ENCODE assay signal across 25 cellular contexts in genomic region chr6:125157725-125158124, GRCh38. TPM values are rescaled to one million over a fixed set of nuclear protein-coding genes. Genes with fewer than 3 reads are reported as not detected.
DNase-seq lines count a peak whose midpoint lies in the region; ATAC-seq, FAIRE-seq and TF ChIP-seq lines count a peak whose summit lies in the region.
"Had no signal": no experiment of that assay in that cellular context is flagged by ENCODE, and none has a peak within 500 bp of the region (broad histone marks: within the 10 kb centered on the region; RNA-seq: fewer than 3 reads in every experiment).

No MANE protein-coding gene starts in this region.

- 0 out of 2 replicates have a peak, but pooled peaks have one; percentile 18 for TF ChIP-seq EP300 in K562 (IDR thresholded peaks at IDR 0.05; ENCODE audit: low read length)
- no peak for TF ChIP-seq EP300 in esophagus muscularis mucosa (IDR thresholded peaks at IDR 0.05)

- ATAC-seq in K562, result peak; percentile 7
- ATAC-seq in psoas muscle, result no peak
- ATAC-seq: GM12878 had no signal

- 0 out of 4 replicates have a peak, but pooled peaks of 1 of the 2 experiments have one; percentile 3 for TF ChIP-seq RAD21 in K562 (CRISPR knock-in tag; conservative IDR thresholded peaks at IDR 0.05 in 1 of 2, IDR thresholded peaks at IDR 0.05 in 1 of 2)

- TF ChIP-seq CTCF in K562 (IDR thresholded peaks at IDR 0.05 in 2 of 3, conservative IDR thresholded peaks at IDR 0.05 in 1 of 3; ENCODE audit: insufficient read depth in 2 of 3, low read depth in 1 of 3, low read length in 3 of 3), result no peak
- no peak for TF ChIP-seq CTCF in psoas muscle (IDR thresholded peaks at IDR 0.05)
- no peak for TF ChIP-seq CTCF in esophagus muscularis mucosa (IDR thresholded peaks at IDR 0.05)

- no peaks in the 10 kb centered on the region for H3K9me1 ChIP-seq in K562 (ENCODE audit: control insufficient read depth, insufficient read depth, low read length)

- H3K27me3 ChIP-seq in K562 (ENCODE audit: control insufficient read depth in 2 of 2, insufficient read depth in 2 of 2, low read length in 2 of 2) (no peaks in the 10 kb centered on the region), psoas muscle (ENCODE audit: insufficient read depth in 3 of 3, low read length in 2 of 3) (no peaks in the 10 kb centered on the region), esophagus muscularis mucosa (no peaks in the 10 kb centered on the region)

- POLR2A ChIA-PET in K562 (lab: Yijun Ruan, JAX), result interaction anchor here (0.7 to 1.3 kb wide), 2 partner anchors 10 to 132 kb away, joined by 3 to 4 read pairs; no protein-coding TSS in a partner anchor

- H2AFZ ChIP-seq in K562 (ENCODE audit: low read depth, low read length), result peak overlapping the region; percentile 73

- DNase-seq in NCI-H2227 (lab: John Stamatoyannopoulos, UW; ENCODE audit: unreplicated experiment) (peak; percentile 2), NCI-H2227 treated with DMSO at 0.1 percent for 48 hours (lab: John Stamatoyannopoulos, UW) (no peak), K562 (ENCODE audit: extremely low read depth in 1 of 4, low spot score in 3 of 4) (peak in 2 of 4 experiments; percentile 39 to 62), islet precursor cell (peak; percentile 42), psoas muscle (no peak), esophagus muscularis mucosa (ENCODE audit: extremely low spot score) (no peak), putamen (ENCODE audit: low spot score) (no peak)
- no peak for DNase-seq in NK-92 treated with Interleukin-12 subunit alpha and Interleukin-12 subunit beta, amount 100 ng/mL, for 24 hours (lab: John Stamatoyannopoulos, UW)
- DNase-seq: AML-193; BE2C; CD4-positive, alpha-beta T cell; CD8-positive, alpha-beta memory T cell; DMS 273 treated with DMSO at 0.1 percent for 48 hours; DMS79; EL; GDM1; GOT3; HFFc6 had no signal

- H4K20me1 ChIP-seq in K562 (replicated peaks; ENCODE audit: control insufficient read depth, insufficient read depth, low read length), result no peaks in the 10 kb centered on the region
- H4K20me1 ChIP-seq: BLaER1 treated with 17β-estradiol and CSF1 and Interleukin-3, amounts not matched to agents 10 nM and 100 nM had no signal

- intact Hi-C loops in K562 (cut with micrococcal nuclease) (loop anchor here (10.0 kb wide), 2 partner anchors 107 to 607 kb away; no protein-coding TSS in a partner anchor), psoas muscle (cut with DNase I) (loop anchor here (2.0 to 10.0 kb wide), 3 partner anchors 35 to 607 kb away; no protein-coding TSS in a partner anchor), esophagus muscularis mucosa (cut with DNase I) (no loop called here)

- WGBS in K562 (ENCODE audit: insufficient coverage, low coverage, missing lambda C conversion rate), result 4% methylated on average over 9 of the region's 9 CpGs
- WGBS in psoas muscle, 3 donors, result 63 to 80% (median 63%) methylated on average over 9 of the region's 9 CpGs
- WGBS in esophagus muscularis mucosa, result 85% methylated on average over 9 of the region's 9 CpGs

- H3K4me1 ChIP-seq in K562 (replicated peaks in 1 of 2; ENCODE audit: control insufficient read depth in 2 of 2, insufficient read depth in 2 of 2, low read length in 2 of 2), result peaks cover 14 to 15% of the 10 kb centered on the region in 2 experiments; a peak in 4 of 5 replicates
- peaks cover 42% of the 10 kb centered on the region for H3K4me1 ChIP-seq in psoas muscle
- peaks cover 3 to 19% (median 17%) of the 10 kb centered on the region in 4 donors for H3K4me1 ChIP-seq in esophagus muscularis mucosa
- H3K4me1 ChIP-seq: BE2C had no signal

- H3K79me2 ChIP-seq in K562 (ENCODE audit: control insufficient read depth, insufficient read depth, low read length), result peaks cover 31% of the 10 kb centered on the region

- TF ChIP-seq POLR2A in K562 (conservative IDR thresholded peaks at IDR 0.05) (no peak), esophagus muscularis mucosa (IDR thresholded peaks at IDR 0.05; ENCODE audit: low read depth) (no peak)

- peak overlapping the region; percentile 49 for H3K27ac ChIP-seq in K562 (ENCODE audit: extremely low read depth, low read depth, low read length)
- peak overlapping the region; percentile 19 for H3K27ac ChIP-seq in psoas muscle
- H3K27ac ChIP-seq in esophagus muscularis mucosa (replicated peaks in 1 of 4), result no peak overlapping the region
- H3K27ac ChIP-seq: 22Rv1; BLaER1 treated with 17β-estradiol and CSF1 and Interleukin-3, amounts not matched to agents 10 nM and 100 nM had no signal

- H3K4me2 ChIP-seq in K562 (ENCODE audit: insufficient read depth, low read length), result peak overlapping the region; percentile 68
- H3K4me2 ChIP-seq: BLaER1 treated with 17β-estradiol and CSF1 and Interleukin-3, amounts not matched to agents 10 nM and 100 nM had no signal

- H3K36me3 ChIP-seq in K562 (ENCODE audit: control insufficient read depth, insufficient read depth, low read length), result peaks cover 8% of the 10 kb centered on the region; the same call in 2 of the 3 replicates
- H3K36me3 ChIP-seq in psoas muscle (ENCODE audit: insufficient read depth in 1 of 2, low read depth in 1 of 2), result peaks cover 0 to 15% of the 10 kb centered on the region in 2 donors
- H3K36me3 ChIP-seq in esophagus muscularis mucosa, result no peaks in the 10 kb centered on the region
- H3K36me3 ChIP-seq: BE2C; BLaER1 treated with 17β-estradiol and CSF1 and Interleukin-3, amounts not matched to agents 10 nM and 100 nM; HAP-1 had no signal

- peaks cover 7% of the 10 kb centered on the region; the same call in 1 of the 2 replicates for H3K9me3 ChIP-seq in K562 (replicated peaks; ENCODE audit: control insufficient read depth, insufficient read depth, low read depth, low read length)
- no peaks in the 10 kb centered on the region for H3K9me3 ChIP-seq in psoas muscle
- no peaks in the 10 kb centered on the region for H3K9me3 ChIP-seq in esophagus muscularis mucosa
- H3K9me3 ChIP-seq: BE2C, HAP-1 had no signal

- H3K4me3 ChIP-seq in K562 (no peak overlapping the region), psoas muscle (no peak overlapping the region), esophagus muscularis mucosa (no peak overlapping the region)
- H3K4me3 ChIP-seq: BLaER1 treated with 17β-estradiol and CSF1 and Interleukin-3, amounts not matched to agents 10 nM and 100 nM; GM12878; HAP-1 had no signal

- H3K9ac ChIP-seq in K562 (ENCODE audit: insufficient read depth in 1 of 2, low read depth in 2 of 2, low read length in 2 of 2), result peak overlapping the region; percentile 38 to 59; a peak in 2 of 4 replicates
- H3K9ac ChIP-seq: BLaER1 treated with 17β-estradiol and CSF1 and Interleukin-3, amounts not matched to agents 10 nM and 100 nM had no signal

- CTCF ChIA-PET in K562 (lab: Yijun Ruan, JAX; ENCODE audit: low intra/inter-chr PET ratio), result no interaction called here

- peak; percentile 65 for FAIRE-seq in K562 (lab: Jason Lieb, UNC)
- FAIRE-seq: D721Med, GM12878, H54 had no signal

- in situ Hi-C loops in K562 (cut with MboI), result loop anchor here (25.0 kb wide), 1 partner anchor 605 kb away; no protein-coding TSS in a partner anchor

- no TSS peak for BruUV-seq in K562 (replicated peaks; lab: Mats Ljungman, UMichigan)

TF ChIP-seq in K562, 482 proteins besides CTCF, POLR2A, EP300 and RAD21 (continues in another document):
- no peak for TF ChIP-seq ARID3A (IDR thresholded peaks at IDR 0.05; ENCODE audit: borderline replicate concordance, low read depth, low read length)
- TF ChIP-seq MAFG (tag; conservative IDR thresholded peaks at IDR 0.05), result 0 out of 2 replicates have a peak, but pooled peaks have one; percentile 36
- TF ChIP-seq EHMT2 (IDR thresholded peaks at IDR 0.05), result 0 out of 2 replicates have a peak, but pooled peaks have one; percentile 10
- TF ChIP-seq TCFL5 (CRISPR knock-in tag; conservative IDR thresholded peaks at IDR 0.05), result no peak
- 0 out of 4 replicates have a peak, but pooled peaks of 1 of the 2 experiments have one; percentile 11 for TF ChIP-seq NRF1 (conservative IDR thresholded peaks at IDR 0.05 in 1 of 2, IDR thresholded peaks at IDR 0.05 in 1 of 2)
- TF ChIP-seq ZNF589 (CRISPR knock-in tag; IDR thresholded peaks at IDR 0.05; ENCODE audit: low read depth), result peak; percentile 29; the same call in 1 of the 2 replicates
- no peak for TF ChIP-seq NR2F6 (CRISPR knock-in tag; IDR thresholded peaks at IDR 0.05)
- no peak for TF ChIP-seq LEF1 (IDR thresholded peaks at IDR 0.05)
- no peak for TF ChIP-seq CHD2 (IDR thresholded peaks at IDR 0.05; ENCODE audit: low read depth, low read length)
- TF ChIP-seq NFE2 (IDR thresholded peaks at IDR 0.05; ENCODE audit: low read depth), result peak; percentile 76

RNA-seq across cellular contexts. Expression of gene TPD52L1, which starts 4.2 kb away (rescaled TPM):
- 22.0 and 54.6 TPM in 2 replicates for total RNA-seq in K562 (2011; cell fraction: chromatin; rRNA removed; ENCODE audit: low replicate concordance)
- total RNA-seq in K562 (2011; cell fraction: nucleolus; rRNA removed), result 15.3 and 21.8 TPM in 2 replicates
- total RNA-seq in K562 (2011; cell fraction: nucleoplasm; rRNA removed), result 31.1 and 46.6 TPM in 2 replicates
- total RNA-seq in K562 (2014; rRNA removed) (122 and 126 TPM in 2 replicates), K562 (2014; rRNA removed; fragmentation: Illumina TruSeq; extraction: Trizol) (70.2 and 71.7 TPM in 2 replicates), K562 (2015; rRNA removed; fragmentation: Illumina TruSeq; extraction: Trizol) (56.3 and 61.5 TPM in 2 replicates), K562 (2021) (74.0 and 75.7 TPM in 2 replicates), psoas muscle (100 to 1,000 TPM; 106 to 150 (median 136) TPM), esophagus muscularis mucosa (10 to 100 TPM; 18.7 to 46.4 (median 31.1) TPM)
- polyA plus RNA-seq in K562 (2011; rRNA removed) (124 TPM in 2 replicates), K562 (2014; fragmentation: Illumina TruSeq; extraction: Trizol) (97.4 and 103 TPM in 2 replicates), K562 (2014; fragmentation: Nextera tagmentation; extraction: Ambion mirVana) (10 to 100 TPM; 12.9 to 17.1 TPM), K562 (2014; rRNA removed) (148 and 149 TPM in 2 replicates), psoas muscle (10 to 100 TPM; 51.8 to 98.6 (median 67.4) TPM)
- 102 and 124 TPM in 2 replicates for polyA plus RNA-seq in K562 (2011; cell fraction: cytosol; rRNA removed)
- polyA plus RNA-seq in K562 (2011; cell fraction: nucleus; rRNA removed), result 44.4 and 63.0 TPM in 2 replicates
- polyA plus RNA-seq in K562 (2012), result 55.0 and 126 TPM in 2 replicates
- polyA minus RNA-seq in K562 (2011; rRNA and poly(A)+ RNA removed), result 92.2 and 93.3 TPM in 2 replicates
- 28.4 and 31.1 TPM in 2 replicates for polyA minus RNA-seq in K562 (2011; cell fraction: cytosol; rRNA and poly(A)+ RNA removed)
- polyA minus RNA-seq in K562 (2011; cell fraction: nucleus; rRNA and poly(A)+ RNA removed), result 21.4 and 41.2 TPM in 2 replicates
- total RNA-seq: CD4-positive, alpha-beta T cell; CD8-positive, alpha-beta memory T cell had no signal
- polyA plus RNA-seq: CD14-positive monocyte had no signal

Comparison
In these comparisons a context has a peak if more than half of its experiments do, and no peak if none do; other contexts are left out.
1. DNase-seq: peak in NCI-H2227 (single experiment) and islet precursor cell (single experiment); none in NCI-H2227 treated with DMSO at 0.1 percent for 48 hours (single experiment), psoas muscle (0 of 2), NK-92 treated with Interleukin-12 subunit alpha and Interleukin-12 subunit beta, amount 100 ng/mL, for 24 hours (single experiment), esophagus muscularis mucosa (single experiment) and putamen (single experiment).
2. H3K27ac ChIP-seq: peak in K562 (single experiment) and psoas muscle (single experiment); none in esophagus muscularis mucosa (0 of 4).